In genomic region chr3:93983408-93983807, GRCh38 we compare ENCODE assay signal across 33 cellular contexts. TPM values are rescaled to one million over a fixed set of nuclear protein-coding genes. Genes with fewer than 3 reads are reported as not detected.
"Had no signal": no experiment of that assay in that cellular context is flagged by ENCODE, and none has a peak within 500 bp of the region (broad histone marks: within the 10 kb centered on the region; RNA-seq: fewer than 3 reads in every experiment).

No MANE protein-coding gene starts in this region.

- ATAC-seq: effector memory CD8-positive, alpha-beta T cell; esophagus mucosa; gastrocnemius medialis; heart right ventricle; left cardiac atrium; left lung; left ventricle myocardium superior; lower lobe of right lung; mucosa of descending colon had no signal

- DNase-seq: dermis blood vessel endothelial cell; dorsolateral prefrontal cortex; effector CD4-positive, alpha-beta T cell; effector memory CD8-positive, alpha-beta T cell; endodermal cell; erythroblast; esophagus squamous epithelium; foreskin fibroblast; foreskin melanocyte; gastrocnemius medialis; glutamatergic neuron; head of caudate nucleus; heart right ventricle; hippocampal formation; left cardiac atrium; left lung; left ventricle myocardium superior; lower lobe of right lung; mesenchymal stem cell; mucosa of descending colon; naive B cell had no signal

- H3K36me3 ChIP-seq: esophagus squamous epithelium, gastrocnemius medialis, heart right ventricle, left lung, lower lobe of right lung had no signal

- FAIRE-seq: endometrium, islet of Langerhans, keratinocyte had no signal

- H3K9me3 Mint-ChIP-seq: effector memory CD8-positive, alpha-beta T cell; endodermal cell; mesothelial cell of epicardium; naive B cell had no signal

- H3K4me3 ChIP-seq: coronary artery, dorsolateral prefrontal cortex, esophagus squamous epithelium, gastrocnemius medialis, heart right ventricle, left lung, lower lobe of right lung, mucosa of descending colon had no signal

- H3K27me3 ChIP-seq: dorsolateral prefrontal cortex, esophagus squamous epithelium, gastrocnemius medialis, heart right ventricle, left lung had no signal

- H3K27me3 Mint-ChIP-seq: effector memory CD8-positive, alpha-beta T cell; naive B cell had no signal

- H3K27ac ChIP-seq: coronary artery, dorsolateral prefrontal cortex, epithelial cell of prostate, esophagus squamous epithelium, gastrocnemius medialis, heart right ventricle, left lung, lower lobe of right lung had no signal

- H3K27ac Mint-ChIP-seq: endodermal cell, mesothelial cell of epicardium had no signal

- H3K9me3 ChIP-seq: esophagus squamous epithelium, gastrocnemius medialis, heart right ventricle, left lung, lower lobe of right lung, mucosa of descending colon had no signal

- H3K36me3 Mint-ChIP-seq: mesothelial cell of epicardium, naive B cell had no signal

- H3K4me3 Mint-ChIP-seq: effector memory CD8-positive, alpha-beta T cell; endodermal cell; mesothelial cell of epicardium had no signal

RNA-seq across cellular contexts. Expression of gene STX19, which starts 45.0 kb away (rescaled TPM):
- total RNA-seq: dermis blood vessel endothelial cell, endodermal cell, gastrocnemius medialis, glomerular endothelial cell, kidney epithelial cell, left cardiac atrium, left ventricle myocardium superior, lung microvascular endothelial cell, mesenteric fat pad, myocyte had no signal
